15 cellular contexts compared by ENCODE assay signal in genomic region chr16:57898961-57899360, GRCh38.
DNase-seq lines count a peak whose midpoint lies in the region; ATAC-seq, FAIRE-seq and TF ChIP-seq lines count a peak whose summit lies in the region.
"Had no signal": no experiment of that assay in that cellular context is flagged by ENCODE, and none has a peak within 500 bp of the region (broad histone marks: within the 10 kb centered on the region; RNA-seq: fewer than 3 reads in every experiment).

No MANE protein-coding gene starts in this region.

- no peak overlapping the region for H2AFZ ChIP-seq in PC-3 (ENCODE audit: low read length)
- H2AFZ ChIP-seq: GM23248 had no signal

- H3K27me3 Mint-ChIP-seq in activated T-helper 17 cell treated with anti-CD3 and anti-CD28 coated beads, Interleukin-2, amount 50 U/mL, for 72 hours, result peaks cover 3% of the 10 kb centered on the region

- no peaks in the 10 kb centered on the region for H3K79me1 ChIP-seq in mesendoderm (ENCODE audit: low read length)

- H3K9ac ChIP-seq in mesendoderm (ENCODE audit: low read length), result no peak overlapping the region
- no peak overlapping the region for H3K9ac ChIP-seq in PC-3 (ENCODE audit: low read length)
- H3K9ac ChIP-seq: GM23248 had no signal

- DNase-seq in A549 (ENCODE audit: low read depth in 1 of 2, low spot score in 1 of 2), result no peak
- DNase-seq in bronchial epithelial cell (ENCODE audit: low read depth), result peak; percentile 45
- no peak for DNase-seq in mesendoderm
- no peak for DNase-seq in PC-3
- no peak for DNase-seq in tibial artery
- DNase-seq: NCI-H187 treated with DMSO at 0.1 percent for 48 hours had no signal

- H3F3A ChIP-seq in PC-3 (ENCODE audit: low read length, unreplicated experiment), result no peaks in the 10 kb centered on the region

- intact Hi-C loops in PC-3 (cut with micrococcal nuclease), result loop anchor here (1.0 kb wide), 1 partner anchor 106 kb away; no protein-coding TSS in a partner anchor
- intact Hi-C loops in tibial artery (cut with DNase I; ENCODE audit: low total_unique reads), result no loop called here

- H3K4me1 ChIP-seq in A549 (peaks cover 50% of the 10 kb centered on the region), mesendoderm (ENCODE audit: control insufficient read depth, low read depth, low read length) (no peaks in the 10 kb centered on the region), PC-3 (ENCODE audit: insufficient read depth, low read length) (peaks cover 9% of the 10 kb centered on the region), tibial artery (no peaks in the 10 kb centered on the region)

- H3K36me3 Mint-ChIP-seq in activated T-helper 17 cell treated with anti-CD3 and anti-CD28 coated beads, Interleukin-2, amount 50 U/mL, for 72 hours (ENCODE audit: low read depth), result no peaks in the 10 kb centered on the region
- H3K36me3 Mint-ChIP-seq: CD8-positive, alpha-beta memory T cell had no signal

- ATAC-seq in A549, result no peak
- ATAC-seq in PC-3, result no peak
- no peak for ATAC-seq in activated T-helper 17 cell treated with anti-CD3 and anti-CD28 coated beads, Interleukin-2, amount 50 U/mL, for 72 hours (replicated peaks)

- TF ChIP-seq RAD21 in A549 (conservative IDR thresholded peaks at IDR 0.05 in 1 of 2, IDR thresholded peaks at IDR 0.05 in 1 of 2) (no peak), Ishikawa (IDR thresholded peaks at IDR 0.05; ENCODE audit: low read depth) (no peak)

- WGBS in A549 (ENCODE audit: missing lambda C conversion rate), result 49% methylated on average over 5 of the region's 5 CpGs
- no CpG with 5 or more reads among the region's 5 CpGs for WGBS in mesendoderm (ENCODE audit: extremely low coverage, insufficient coverage, low lambda C conversion rate)

- H3K9me3 ChIP-seq in A549 (no peaks in the 10 kb centered on the region), PC-3 (ENCODE audit: low read length) (no peaks in the 10 kb centered on the region), tibial artery (no peaks in the 10 kb centered on the region)

- no peak overlapping the region for H2BK5ac ChIP-seq in mesendoderm (ENCODE audit: low read length)

- BruUV-seq in PC-3 (replicated peaks; lab: Mats Ljungman, UMichigan), result no TSS peak

- H4K5ac ChIP-seq in mesendoderm (ENCODE audit: low read length), result no peak overlapping the region

- POLR2A ChIA-PET in A549 (lab: Yijun Ruan, JAX), result no interaction called here
- POLR2A ChIA-PET in PC-3 (lab: Charles Lee; ENCODE audit: unreplicated experiment), result no interaction called here

- H3K4ac ChIP-seq in mesendoderm (ENCODE audit: low read depth, low read length), result no peak overlapping the region

- no peak overlapping the region for H4K8ac ChIP-seq in mesendoderm (ENCODE audit: low read depth, low read length)

- CTCF ChIA-PET in A549 (lab: Yijun Ruan, JAX) (interaction anchor here (0.6 to 10.4 kb wide), 47 partner anchors 9 to 322 kb away, joined by 3 to 160 read pairs (median 4); partner anchors contain the start of genes DRC7, USB1 and ZNF319), PC-3 (lab: Charles Lee) (interaction anchor here (0.9 kb wide), 1 partner anchor 35 kb away, joined by 4 read pairs; no protein-coding TSS in a partner anchor)

- no peaks in the 10 kb centered on the region for H4K20me1 ChIP-seq in PC-3 (ENCODE audit: low read length)
- H4K20me1 ChIP-seq: BLaER1 treated with 17β-estradiol and CSF1 and Interleukin-3, amounts not matched to agents 10 nM and 100 nM had no signal

- H3K4me2 ChIP-seq in A549 (no peak overlapping the region; the same call in 2 of the 3 replicates), mesendoderm (ENCODE audit: low read length) (no peak overlapping the region), PC-3 (ENCODE audit: low read length) (no peak overlapping the region)

- no peak for TF ChIP-seq EP300 in A549 (IDR thresholded peaks at IDR 0.05)
- TF ChIP-seq EP300 in Ishikawa (IDR thresholded peaks at IDR 0.05; ENCODE audit: borderline replicate concordance), result no peak

- TF ChIP-seq POLR2A in A549 (IDR thresholded peaks at IDR 0.05; ENCODE audit: low read length), result no peak

- H3K79me2 ChIP-seq in mesendoderm (ENCODE audit: control insufficient read depth, insufficient read depth, low read length) (no peaks in the 10 kb centered on the region), PC-3 (ENCODE audit: low read length) (no peaks in the 10 kb centered on the region)

- H3K23ac ChIP-seq in mesendoderm (ENCODE audit: low read length), result no peak overlapping the region

- no peaks in the 10 kb centered on the region for H3K9me3 Mint-ChIP-seq in activated T-helper 17 cell treated with anti-CD3 and anti-CD28 coated beads, Interleukin-2, amount 50 U/mL, for 72 hours
- H3K9me3 Mint-ChIP-seq: CD8-positive, alpha-beta memory T cell had no signal

- H2BK15ac ChIP-seq in mesendoderm (replicated peaks; ENCODE audit: low read depth), result no peak overlapping the region

- H3K27me3 ChIP-seq in bronchial epithelial cell (ENCODE audit: control insufficient read depth, insufficient read depth, low read length) (no peaks in the 10 kb centered on the region), mesendoderm (ENCODE audit: insufficient read depth, low read length, poor library complexity) (no peaks in the 10 kb centered on the region), PC-3 (ENCODE audit: low read length) (no peaks in the 10 kb centered on the region), tibial artery (peaks cover 0 to 37% of the 10 kb centered on the region in 2 donors)
- H3K27me3 ChIP-seq: BLaER1 treated with 17β-estradiol and CSF1 and Interleukin-3, amounts not matched to agents 10 nM and 100 nM had no signal

- H2AK5ac ChIP-seq in mesendoderm (ENCODE audit: low read length), result peak overlapping the region; percentile 77

- no peaks in the 10 kb centered on the region for H3K4me1 Mint-ChIP-seq in activated T-helper 17 cell treated with anti-CD3 and anti-CD28 coated beads, Interleukin-2, amount 50 U/mL, for 72 hours

- H2BK120ac ChIP-seq in mesendoderm (ENCODE audit: low read depth, low read length), result no peak overlapping the region

- H3K18ac ChIP-seq in mesendoderm (ENCODE audit: low read length), result no peak overlapping the region

- H3K36me3 ChIP-seq in bronchial epithelial cell (ENCODE audit: control insufficient read depth, insufficient read depth, low read length) (no peaks in the 10 kb centered on the region), mesendoderm (ENCODE audit: control insufficient read depth, insufficient read depth, low read length) (no peaks in the 10 kb centered on the region), PC-3 (ENCODE audit: low read depth, low read length) (no peaks in the 10 kb centered on the region), tibial artery (no peaks in the 10 kb centered on the region)
- H3K36me3 ChIP-seq: BLaER1 treated with 17β-estradiol and CSF1 and Interleukin-3, amounts not matched to agents 10 nM and 100 nM had no signal

- no peak overlapping the region for H3K4me3 Mint-ChIP-seq in activated T-helper 17 cell treated with anti-CD3 and anti-CD28 coated beads, Interleukin-2, amount 50 U/mL, for 72 hours
- H3K4me3 Mint-ChIP-seq: CD8-positive, alpha-beta memory T cell had no signal

- H3K4me3 ChIP-seq in A549, result no peak overlapping the region
- no peak overlapping the region for H3K4me3 ChIP-seq in bronchial epithelial cell (ENCODE audit: low read depth, low read length)
- no peak overlapping the region for H3K4me3 ChIP-seq in mesendoderm (ENCODE audit: low read length)
- no peak overlapping the region for H3K4me3 ChIP-seq in PC-3 (ENCODE audit: low read length)
- H3K4me3 ChIP-seq in tibial artery, result no peak overlapping the region
- H3K4me3 ChIP-seq: BLaER1 treated with 17β-estradiol and CSF1 and Interleukin-3, amounts not matched to agents 10 nM and 100 nM; GM12878; GM23248; K562 had no signal

- H3K9me2 ChIP-seq in PC-3 (replicated peaks; ENCODE audit: low read length), result no peaks in the 10 kb centered on the region

- TF ChIP-seq CTCF in A549 (IDR thresholded peaks at IDR 0.05) (no peak), bronchial epithelial cell (IDR thresholded peaks at IDR 0.05; ENCODE audit: insufficient read depth, low read length, severe bottlenecking) (no peak), PC-3 (conservative IDR thresholded peaks at IDR 0.05; ENCODE audit: low read depth, low read length) (no peak), tibial artery (IDR thresholded peaks at IDR 0.05) (no peak)

- H3K27ac ChIP-seq in A549 (peak overlapping the region; percentile 53 to 94; a peak in 5 of 6 replicates), mesendoderm (ENCODE audit: low read depth, low read length) (no peak overlapping the region), PC-3 (ENCODE audit: low read length) (no peak overlapping the region), tibial artery (no peak overlapping the region)
- H3K27ac ChIP-seq: BLaER1 treated with 17β-estradiol and CSF1 and Interleukin-3, amounts not matched to agents 10 nM and 100 nM; GM23248 had no signal

- H3K56ac ChIP-seq in mesendoderm (ENCODE audit: low read length), result no peak overlapping the region

- no peak overlapping the region for H3K27ac Mint-ChIP-seq in activated T-helper 17 cell treated with anti-CD3 and anti-CD28 coated beads, Interleukin-2, amount 50 U/mL, for 72 hours
- H3K27ac Mint-ChIP-seq: CD8-positive, alpha-beta memory T cell had no signal

- FAIRE-seq in A549 (lab: Jason Lieb, UNC) (no peak), bronchial epithelial cell (lab: Jason Lieb, UNC) (no peak)
- FAIRE-seq: A204.1, D721Med, GM12878 had no signal

TF ChIP-seq in A549, 52 proteins besides CTCF, POLR2A, EP300 and RAD21 (continues in another document):
- no peak for TF ChIP-seq MAZ (IDR thresholded peaks at IDR 0.05; ENCODE audit: borderline replicate concordance, low read depth, low read length)
- TF ChIP-seq CHD4 (IDR thresholded peaks at IDR 0.05; ENCODE audit: borderline replicate concordance), result no peak
- TF ChIP-seq ZC3H11A (IDR thresholded peaks at IDR 0.05), result no peak
- TF ChIP-seq EHMT2 (IDR thresholded peaks at IDR 0.05; ENCODE audit: low read depth), result no peak
- TF ChIP-seq MYC (IDR thresholded peaks at IDR 0.05; ENCODE audit: borderline replicate concordance, low read length), result no peak
- no peak for TF ChIP-seq CEBPB (IDR thresholded peaks at IDR 0.05)
- no peak for TF ChIP-seq NFE2L2 (conservative IDR thresholded peaks at IDR 0.05; ENCODE audit: low read length)
- TF ChIP-seq RNF2 (IDR thresholded peaks at IDR 0.05; ENCODE audit: borderline replicate concordance, low read depth), result no peak
- no peak for TF ChIP-seq PHF8 (IDR thresholded peaks at IDR 0.05; ENCODE audit: borderline replicate concordance, low read depth)

TF ChIP-seq in Ishikawa, 13 proteins besides CTCF, POLR2A, EP300 and RAD21 (continues in another document):
- TF ChIP-seq USF1 (IDR thresholded peaks at IDR 0.05), result no peak
- TF ChIP-seq CREB1 (IDR thresholded peaks at IDR 0.05; ENCODE audit: low read depth), result no peak
- peak; percentile 54; the same call in 1 of the 2 replicates for TF ChIP-seq MAX (IDR thresholded peaks at IDR 0.05)

Comparison
In these comparisons a context has a peak if more than half of its experiments do, and no peak if none do; other contexts are left out.
1. H3K27ac ChIP-seq: peak in A549 (2 of 2); none in mesendoderm (single experiment), PC-3 (single experiment) and tibial artery (0 of 2).